Comparison of ENCODE assay signal across 8 cellular contexts in the genomic region with DNA sequence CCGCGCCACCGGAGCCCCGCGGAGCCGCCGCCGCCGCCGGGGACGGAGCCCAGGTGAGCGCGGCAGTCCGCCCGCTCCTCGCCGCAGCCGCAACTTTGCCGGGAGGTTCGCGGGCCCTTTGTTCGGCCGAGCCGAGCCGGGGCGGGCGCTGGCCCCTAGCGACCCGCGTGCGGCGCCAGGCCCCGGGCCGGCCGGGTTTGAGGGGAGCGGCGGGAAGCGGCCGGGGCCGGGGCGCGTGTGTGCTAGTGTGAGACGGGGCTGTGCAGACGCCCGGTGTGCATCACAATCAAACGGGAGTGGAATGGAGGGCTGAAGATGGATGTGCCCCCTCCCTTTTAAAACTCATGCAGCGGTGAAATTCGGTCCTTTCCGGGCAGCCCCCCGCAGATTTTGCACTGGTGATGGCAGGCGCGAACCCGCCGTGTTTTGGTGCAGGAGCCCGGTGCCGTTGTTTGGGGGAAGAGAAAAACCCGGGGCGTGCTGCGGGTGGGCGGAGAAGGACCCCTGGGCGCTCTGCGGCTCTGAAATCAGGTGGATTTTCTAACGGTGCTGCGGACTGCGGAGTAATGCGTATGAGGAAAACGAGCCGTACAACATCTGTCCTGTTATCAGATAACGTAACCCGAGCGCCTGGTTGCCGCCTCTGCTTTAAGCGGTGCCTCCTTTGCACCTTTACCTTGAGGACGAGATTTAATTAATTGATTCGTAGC. TPM values are rescaled to one million over a fixed set of nuclear protein-coding genes. Genes with fewer than 3 reads are reported as not detected.
DNase-seq lines count a peak whose midpoint lies in the region; ATAC-seq and TF ChIP-seq lines count a peak whose summit lies in the region.

No MANE protein-coding gene starts in this region.

- peaks cover 4% of the 10 kb centered on the region for H3K27me3 Mint-ChIP-seq in activated naive CD4-positive, alpha-beta T cell treated with anti-CD3 and anti-CD28 coated beads for 36 hours (ENCODE audit: low read depth)

- intact Hi-C loops in activated naive CD4-positive, alpha-beta T cell treated with anti-CD3 and anti-CD28 coated beads for 36 hours (cut with micrococcal nuclease): loop anchor here (2.0 to 5.0 kb wide), 4 partner anchors 55 to 293 kb away; a partner anchor contains a TSS
- intact Hi-C loops in left ventricle myocardium inferior (cut with micrococcal nuclease): no loop called here

- CTCF ChIA-PET in activated naive CD4-positive, alpha-beta T cell treated with anti-CD3 and anti-CD28 coated beads for 36 hours (lab: Charles Lee): interaction anchor here (0.6 to 2.7 kb wide), 3 partner anchors 9 to 54 kb away, joined by 5 to 21 read pairs (median 5); no protein-coding TSS in a partner anchor

- peak overlapping the region; percentile 88 for H3K27ac ChIP-seq in left ventricle myocardium inferior (replicated peaks)

- H3K36me3 Mint-ChIP-seq in activated naive CD4-positive, alpha-beta T cell treated with anti-CD3 and anti-CD28 coated beads for 36 hours (ENCODE audit: low read depth): no peaks in the 10 kb centered on the region

- H3K36me3 ChIP-seq in left ventricle myocardium inferior: no peaks in the 10 kb centered on the region

- peaks cover 63% of the 10 kb centered on the region for H3K4me1 ChIP-seq in left ventricle myocardium inferior

- H3K9me3 Mint-ChIP-seq in activated naive CD4-positive, alpha-beta T cell treated with anti-CD3 and anti-CD28 coated beads for 36 hours: no peaks in the 10 kb centered on the region

- H3K4me3 ChIP-seq in left ventricle myocardium inferior (peak overlapping the region; percentile 85), retinal pigment epithelial cell (ENCODE audit: low read length) (peak overlapping the region; percentile 65)

- peaks cover 43% of the 10 kb centered on the region for H3K4me1 Mint-ChIP-seq in activated naive CD4-positive, alpha-beta T cell treated with anti-CD3 and anti-CD28 coated beads for 36 hours (ENCODE audit: low read depth)

- DNase-seq in NCI-H82 (lab: John Stamatoyannopoulos, UW): peak; percentile 69
- DNase-seq in NCI-H82 treated with DMSO at 0.1 percent for 48 hours (lab: John Stamatoyannopoulos, UW; ENCODE audit: unreplicated experiment): no peak
- DNase-seq in NCI-H524 (lab: John Stamatoyannopoulos, UW): peak; percentile 42 to 69
- peak; percentile 45 for DNase-seq in activated naive CD4-positive, alpha-beta T cell treated with anti-CD3 and anti-CD28 coated beads for 36 hours
- DNase-seq in left ventricle myocardium inferior: no peak
- DNase-seq in retinal pigment epithelial cell (ENCODE audit: low read depth): no peak
- no peak for DNase-seq in KG1 (lab: John Stamatoyannopoulos, UW)

- H3K9me3 ChIP-seq in left ventricle myocardium inferior (replicated peaks): no peaks in the 10 kb centered on the region

- TF ChIP-seq CTCF in left ventricle myocardium inferior (IDR thresholded peaks at IDR 0.05; ENCODE audit: borderline replicate concordance): no peak
- no peak for TF ChIP-seq CTCF in retinal pigment epithelial cell (conservative IDR thresholded peaks at IDR 0.05; ENCODE audit: low read depth, low read length)

- ATAC-seq in GM18519 (IDR thresholded peaks at IDR 0.05; ENCODE audit: low FRiP score, unreplicated experiment): no peak

- no peaks in the 10 kb centered on the region for H3K27me3 ChIP-seq in left ventricle myocardium inferior (ENCODE audit: low read depth)

- H3K27ac Mint-ChIP-seq in activated naive CD4-positive, alpha-beta T cell treated with anti-CD3 and anti-CD28 coated beads for 36 hours: peak overlapping the region; percentile 84

- peak overlapping the region; percentile 85 for H3K4me3 Mint-ChIP-seq in activated naive CD4-positive, alpha-beta T cell treated with anti-CD3 and anti-CD28 coated beads for 36 hours

RNA-seq across cellular contexts. Expression of a gene that starts 0.9 kb away (rescaled TPM):
- 10 to 100 TPM; 11.4 to 12.8 TPM for total RNA-seq in activated naive CD4-positive, alpha-beta T cell treated with anti-CD3 and anti-CD28 coated beads for 36 hours
- 19.7 TPM for total RNA-seq in left ventricle myocardium inferior

Comparison
In these comparisons a context has a peak if more than half of its experiments do, and no peak if none do; other contexts are left out.
1. DNase-seq: peak in NCI-H82 (single experiment), NCI-H524 (2 of 2) and activated naive CD4-positive, alpha-beta T cell treated with anti-CD3 and anti-CD28 coated beads for 36 hours (single experiment); none in NCI-H82 treated with DMSO at 0.1 percent for 48 hours (single experiment), left ventricle myocardium inferior (single experiment), retinal pigment epithelial cell (single experiment) and KG1 (single experiment).